In the genomic region with DNA sequence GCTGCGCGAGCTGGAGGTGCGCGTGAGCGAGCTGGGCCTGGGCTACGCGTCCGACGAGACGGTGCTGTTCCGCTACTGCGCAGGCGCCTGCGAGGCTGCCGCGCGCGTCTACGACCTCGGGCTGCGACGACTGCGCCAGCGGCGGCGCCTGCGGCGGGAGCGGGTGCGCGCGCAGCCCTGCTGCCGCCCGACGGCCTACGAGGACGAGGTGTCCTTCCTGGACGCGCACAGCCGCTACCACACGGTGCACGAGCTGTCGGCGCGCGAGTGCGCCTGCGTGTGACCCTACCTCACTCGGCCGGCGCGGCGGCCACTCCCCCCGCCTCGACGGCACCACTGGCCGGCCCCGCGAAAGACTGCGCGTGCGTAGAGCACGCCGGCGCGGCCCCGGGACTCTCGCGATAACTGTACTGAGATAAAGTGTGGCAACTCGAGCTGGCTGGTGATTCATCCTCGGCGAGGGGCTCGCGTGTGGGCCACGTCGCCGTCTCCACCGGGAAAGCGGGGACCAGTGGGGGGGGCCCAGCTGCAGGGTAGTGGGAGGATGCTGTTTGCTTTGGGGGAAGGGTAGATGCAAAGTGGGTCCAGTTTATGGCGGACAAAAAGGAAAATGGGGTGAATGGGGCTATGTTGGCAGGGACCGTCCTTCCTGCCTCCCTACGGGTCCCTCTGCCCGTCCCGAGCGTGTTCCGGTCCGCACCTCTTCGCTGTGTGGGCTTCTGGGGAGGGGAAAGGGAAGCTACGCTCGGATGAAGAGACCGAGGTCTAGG, we compare ENCODE assay signal across 8 cellular contexts. TPM values are rescaled to one million over a fixed set of nuclear protein-coding genes. Genes with fewer than 3 reads are reported as not detected.
DNase-seq lines count a peak whose midpoint lies in the region; ATAC-seq and TF ChIP-seq lines count a peak whose summit lies in the region.

No MANE protein-coding gene starts in this region.

- peak; percentile 99 for TF ChIP-seq POLR2A in right lobe of liver (IDR thresholded peaks at IDR 0.05)

- intact Hi-C loops in activated CD4-positive, alpha-beta T cell treated with anti-CD3 and anti-CD28 coated beads, Interleukin-2, amount 10 ng/mL, durations not matched to agents 24 days and 14 days (cut with micrococcal nuclease), result loop anchor here (1.0 to 10.0 kb wide), 4 partner anchors 23 to 137 kb away; partner anchors contain the start of genes NDUFA11, NRTN and VMAC
- intact Hi-C loops in right lobe of liver (cut with DNase I), result no loop called here

- H3K36me3 Mint-ChIP-seq in activated CD4-positive, alpha-beta T cell treated with anti-CD3 and anti-CD28 coated beads, Interleukin-2, amount 10 ng/mL, durations not matched to agents 24 days and 14 days (ENCODE audit: low read depth), result no peaks in the 10 kb centered on the region

- H3K4me1 ChIP-seq in right lobe of liver, result peaks cover 0 to 13% (median 4%) of the 10 kb centered on the region in 4 donors

- peaks cover 8% of the 10 kb centered on the region for H3K4me1 Mint-ChIP-seq in activated CD4-positive, alpha-beta T cell treated with anti-CD3 and anti-CD28 coated beads, Interleukin-2, amount 10 ng/mL, durations not matched to agents 24 days and 14 days

- H3K4me3 ChIP-seq in right lobe of liver, result peak overlapping the region; percentile 50 to 63 (median 59)

- no peaks in the 10 kb centered on the region for H3K27me3 Mint-ChIP-seq in activated CD4-positive, alpha-beta T cell treated with anti-CD3 and anti-CD28 coated beads, Interleukin-2, amount 10 ng/mL, durations not matched to agents 24 days and 14 days

- H3K27me3 ChIP-seq in right lobe of liver, result no peaks in the 10 kb centered on the region

- H3K9me3 ChIP-seq in right lobe of liver, result no peaks in the 10 kb centered on the region

- no peaks in the 10 kb centered on the region for H3K9me3 Mint-ChIP-seq in activated CD4-positive, alpha-beta T cell treated with anti-CD3 and anti-CD28 coated beads, Interleukin-2, amount 10 ng/mL, durations not matched to agents 24 days and 14 days

- peak overlapping the region; percentile 100 for H3K4me3 Mint-ChIP-seq in activated CD4-positive, alpha-beta T cell treated with anti-CD3 and anti-CD28 coated beads, Interleukin-2, amount 10 ng/mL, durations not matched to agents 24 days and 14 days

- no peak for TF ChIP-seq CTCF in AG09319 (IDR thresholded peaks at IDR 0.05; ENCODE audit: low read depth, low read length)
- peak in 1 of 4 donors; percentile 5 for TF ChIP-seq CTCF in right lobe of liver (IDR thresholded peaks at IDR 0.05)

- 0% methylated on average over 11 of the region's 91 CpGs for WGBS in right lobe of liver (ENCODE audit: insufficient coverage, low coverage, low lambda C conversion rate, missing lambda C conversion rate)

- ATAC-seq in GM19023 (IDR thresholded peaks at IDR 0.05; ENCODE audit: unreplicated experiment), result peak; percentile 69
- peak; percentile 77 for ATAC-seq in HG03159 (IDR thresholded peaks at IDR 0.05; ENCODE audit: unreplicated experiment)
- ATAC-seq in right lobe of liver, result peak; percentile 69 to 83 (median 78)

- DNase-seq in AG09319 (ENCODE audit: extremely low read depth, low read depth) (peak; percentile 73), NCI-H446 treated with DMSO at 0.1 percent for 48 hours (lab: John Stamatoyannopoulos, UW) (peak; percentile 93), dermis microvascular lymphatic vessel endothelial cell (ENCODE audit: low read depth in 2 of 2) (peak; percentile 80 to 90), right lobe of liver (peak; percentile 94 to 95 (median 94))
- DNase-seq in activated CD4-positive, alpha-beta T cell treated with anti-CD3 and anti-CD28 coated beads, Interleukin-2, amount 10 ng/mL, durations not matched to agents 24 days and 14 days, result peak; percentile 99
- peak; percentile 90 for DNase-seq in stimulated activated CD4-positive, alpha-beta T cell treated with anti-CD3 and anti-CD28 coated beads, Interleukin-2, amount 100 ng/mL, for 4 hours (ENCODE audit: low read depth)

- no peaks in the 10 kb centered on the region for H3K36me3 ChIP-seq in right lobe of liver

- H3K27ac ChIP-seq in right lobe of liver, result peak overlapping the region; percentile 71 to 83 (median 76)

- peak overlapping the region; percentile 100 for H3K27ac Mint-ChIP-seq in activated CD4-positive, alpha-beta T cell treated with anti-CD3 and anti-CD28 coated beads, Interleukin-2, amount 10 ng/mL, durations not matched to agents 24 days and 14 days

RNA-seq across cellular contexts. Expression of gene FUT6, which starts 11.4 kb away (rescaled TPM):
- total RNA-seq in activated CD4-positive, alpha-beta T cell treated with anti-CD3 and anti-CD28 coated beads, Interleukin-2, amount 10 ng/mL, durations not matched to agents 24 days and 14 days, result not detected in 2 replicates
- total RNA-seq in dermis microvascular lymphatic vessel endothelial cell, result not detected in 2 replicates
- total RNA-seq in right lobe of liver, result 10 to 100 TPM in 2 of 6 experiments, 1 to 10 TPM in 4; 2.3 to 28.1 (median 9.7) TPM

RNA-seq across cellular contexts. Expression of gene FUT3, which starts 23.2 kb away (rescaled TPM):
- total RNA-seq in activated CD4-positive, alpha-beta T cell treated with anti-CD3 and anti-CD28 coated beads, Interleukin-2, amount 10 ng/mL, durations not matched to agents 24 days and 14 days, result not detected in 2 replicates
- total RNA-seq in dermis microvascular lymphatic vessel endothelial cell, result not detected in 2 replicates
- 1 to 10 TPM in 1 of 6 experiments, under 1 TPM in 5; 0.19 to 1.4 (median 0.33) TPM for total RNA-seq in right lobe of liver

RNA-seq across cellular contexts. Expression of gene NRTN, which starts 23.2 kb away (rescaled TPM):
- 0.47 and 0.61 TPM in 2 replicates for total RNA-seq in activated CD4-positive, alpha-beta T cell treated with anti-CD3 and anti-CD28 coated beads, Interleukin-2, amount 10 ng/mL, durations not matched to agents 24 days and 14 days
- total RNA-seq in dermis microvascular lymphatic vessel endothelial cell, result 0.13 and 0.51 TPM in 2 replicates
- 10 to 100 TPM in 3 of 6 experiments, 1 to 10 TPM in 3; 4.7 to 11.6 (median 9.8) TPM for total RNA-seq in right lobe of liver

RNA-seq across cellular contexts. Expression of gene DUS3L, which starts 37.1 kb away (rescaled TPM):
- total RNA-seq in activated CD4-positive, alpha-beta T cell treated with anti-CD3 and anti-CD28 coated beads, Interleukin-2, amount 10 ng/mL, durations not matched to agents 24 days and 14 days, result 85.8 and 89.8 TPM in 2 replicates
- total RNA-seq in dermis microvascular lymphatic vessel endothelial cell, result 22.9 and 29.2 TPM in 2 replicates
- total RNA-seq in right lobe of liver, result 10 to 100 TPM; 14.7 to 28.6 (median 20.5) TPM

RNA-seq across cellular contexts. Expression of gene FUT5, which starts 42.3 kb away (rescaled TPM):
- total RNA-seq in activated CD4-positive, alpha-beta T cell treated with anti-CD3 and anti-CD28 coated beads, Interleukin-2, amount 10 ng/mL, durations not matched to agents 24 days and 14 days, result not detected in 2 replicates
- total RNA-seq in dermis microvascular lymphatic vessel endothelial cell (not detected in 2 replicates), right lobe of liver (under 1 TPM in 4 of 6 experiments, not detected in 2; 0.13 to 0.97 (median 0.39) TPM)

Comparison
In these comparisons a context has a peak if more than half of its experiments do, and no peak if none do; other contexts are left out.
1. Peak in every context shown above with its lines: DNase-seq, ATAC-seq, H3K4me3 ChIP-seq and H3K27ac ChIP-seq.